Comparison of ENCODE assay signal across 8 cellular contexts in genomic region chr11:65454696-65455456, GRCh38. TPM values are rescaled to one million over a fixed set of nuclear protein-coding genes. Genes with fewer than 3 reads are reported as not detected.
DNase-seq lines count a peak whose midpoint lies in the region; ATAC-seq and TF ChIP-seq lines count a peak whose summit lies in the region.

No MANE protein-coding gene starts in this region.

- H3K9me3 Mint-ChIP-seq in T-cell = no peaks in the 10 kb centered on the region

- H3K4me1 Mint-ChIP-seq in T-cell = peaks cover 13 to 31% (median 29%) of the 10 kb centered on the region in 3 donors

- H3K27me3 Mint-ChIP-seq in T-cell = no peaks in the 10 kb centered on the region

- peak overlapping the region; percentile 86 to 87 for H3K27ac Mint-ChIP-seq in T-cell

- POLR2A ChIA-PET in T-cell (lab: Charles Lee) = no interaction called here

- H3K9me3 ChIP-seq in right atrium auricular region (no peaks in the 10 kb centered on the region), aorta (ENCODE audit: control insufficient read depth, low read length) (no peaks in the 10 kb centered on the region)

- H3K27ac ChIP-seq in right atrium auricular region (peak overlapping the region; percentile 92 to 94), aorta (ENCODE audit: low read depth in 1 of 2, low read length in 2 of 2) (peak overlapping the region in 1 of 2 donors; percentile 83)

- CTCF ChIA-PET in T-cell (lab: Charles Lee) = no interaction called here

- no peaks in the 10 kb centered on the region for H3K36me3 Mint-ChIP-seq in T-cell

- H3K4me3 ChIP-seq in right atrium auricular region = peak overlapping the region; percentile 38 to 56
- peak overlapping the region; percentile 15 to 28 for H3K4me3 ChIP-seq in aorta (ENCODE audit: low read length in 2 of 2)

- 1 to 2% methylated on average over 47 of the region's 47 CpGs for WGBS in aorta, 2 donors

- no peaks in the 10 kb centered on the region for H3K27me3 ChIP-seq in right atrium auricular region
- H3K27me3 ChIP-seq in aorta (ENCODE audit: control insufficient read depth in 1 of 2, insufficient read depth in 2 of 2, low read length in 1 of 2) = no peaks in the 10 kb centered on the region

- ATAC-seq in GM21576 (IDR thresholded peaks at IDR 0.05; ENCODE audit: unreplicated experiment) = peak; percentile 87
- ATAC-seq in T-cell (replicated peaks in 1 of 4) = peak; percentile 90 to 94 (median 92)
- ATAC-seq in aorta (ENCODE audit: low FRiP score) = peak; percentile 95

- no peaks in the 10 kb centered on the region for H3K36me3 ChIP-seq in right atrium auricular region
- no peaks in the 10 kb centered on the region for H3K36me3 ChIP-seq in aorta (ENCODE audit: control insufficient read depth in 1 of 2, insufficient read depth in 2 of 2, low read length in 1 of 2)

- intact Hi-C loops in aorta (cut with DNase I) = no loop called here

- peak overlapping the region; percentile 86 to 94 (median 88) for H3K4me3 Mint-ChIP-seq in T-cell

- H3K4me1 ChIP-seq in right atrium auricular region (peaks cover 0 to 25% of the 10 kb centered on the region in 2 donors), aorta (ENCODE audit: control insufficient read depth in 1 of 2, insufficient read depth in 2 of 2, low read length in 2 of 2) (no peaks in the 10 kb centered on the region)

- TF ChIP-seq CTCF in right atrium auricular region (IDR thresholded peaks at IDR 0.05) = peak in 1 of 2 donors; percentile 32

- DNase-seq in EL (peak; percentile 85), LHCN-M2 (ENCODE audit: low read depth) (peak; percentile 58), T-cell (peak; percentile 26 to 85 (median 60)), amniotic epithelial cell (ENCODE audit: low read depth) (peak; percentile 58), right atrium auricular region (ENCODE audit: low spot score) (peak; percentile 95), retina (peak; percentile 98), aorta (peak; percentile 92 to 96)

RNA-seq across cellular contexts. Expression of gene NEAT1, which starts 32.3 kb away (rescaled TPM):
- total RNA-seq in LHCN-M2 (2014; rRNA removed) (29.4 and 37.8 TPM in 2 replicates), T-cell (1,000 to 10,000 TPM in 1 of 5 donors, 100 to 1,000 TPM in 4; 368 to 1,017 (median 906) TPM), right atrium auricular region (10 to 100 TPM; 43.7 to 52.5 TPM), aorta (1,000 to 10,000 TPM; 1,566 to 1,734 TPM)
- polyA plus RNA-seq in LHCN-M2 (2012) = 88.5 TPM
- polyA plus RNA-seq in aorta = 1,000 to 10,000 TPM in 1 of 2 donors, 100 to 1,000 TPM in 1; 239 to 1,307 TPM

RNA-seq across cellular contexts. Expression of gene MALAT1, which starts 44.0 kb away (rescaled TPM):
- total RNA-seq in LHCN-M2 (2014; rRNA removed) = 1,575 and 2,461 TPM in 2 replicates
- 343 TPM for polyA plus RNA-seq in LHCN-M2 (2012)
- total RNA-seq in T-cell = over 10,000 TPM; 21,382 to 33,585 (median 22,045) TPM
- 1,000 to 10,000 TPM; 2,120 to 2,577 TPM for total RNA-seq in right atrium auricular region
- total RNA-seq in aorta = over 10,000 TPM; 16,103 to 18,225 TPM
- polyA plus RNA-seq in aorta = 100 to 1,000 TPM; 228 to 370 TPM
